8 cellular contexts compared by ENCODE assay signal in genomic region chr4:176001171-176002006, GRCh38.
A peak's percentile ranks its signal among the peaks of the same experiment; 100 is the strongest.
DNase-seq lines count a peak whose midpoint lies in the region; ATAC-seq lines count a peak whose summit lies in the region.

No MANE protein-coding gene starts in this region.

- no peak for ATAC-seq in HG03565 (IDR thresholded peaks at IDR 0.05; ENCODE audit: unreplicated experiment)

- H3K4me3 ChIP-seq in GM08714 (ENCODE audit: low read length), result peak overlapping the region; percentile 51
- H3K4me3 ChIP-seq in urinary bladder (ENCODE audit: low read depth, low read length), result peak overlapping the region; percentile 49

- 2% methylated on average over 41 of the region's 41 CpGs for WGBS in urinary bladder

- H3K4me1 ChIP-seq in urinary bladder (ENCODE audit: insufficient read depth), result peaks cover 1% of the 10 kb centered on the region

- H3K27ac ChIP-seq in urinary bladder (ENCODE audit: low read depth), result no peak overlapping the region

- DNase-seq in NCI-H460 (ENCODE audit: extremely low read depth, low read depth) (peak; percentile 6), epidermal melanocyte (ENCODE audit: insufficient read length, low spot score) (peak; percentile 17), midbrain (lab: John Stamatoyannopoulos, UW) (peak; percentile 75)
- no peak for DNase-seq in activated naive CD4-positive, alpha-beta T cell treated with anti-CD3 and anti-CD28 coated beads, Interleukin-2, amount 50 U/mL, for 16 hours
- no peak for DNase-seq in activated effector memory CD4-positive, alpha-beta T cell treated with anti-CD3 and anti-CD28 coated beads, Interleukin-2, amount 50 U/mL, for 16 hours

- H3K36me3 ChIP-seq in urinary bladder (ENCODE audit: insufficient read depth), result no peaks in the 10 kb centered on the region

Comparison
In these comparisons a context has a peak if more than half of its experiments do, and no peak if none do; other contexts are left out.
1. DNase-seq: peak in NCI-H460 (single experiment), epidermal melanocyte (single experiment) and midbrain (single experiment); none in activated naive CD4-positive, alpha-beta T cell treated with anti-CD3 and anti-CD28 coated beads, Interleukin-2, amount 50 U/mL, for 16 hours (single experiment) and activated effector memory CD4-positive, alpha-beta T cell treated with anti-CD3 and anti-CD28 coated beads, Interleukin-2, amount 50 U/mL, for 16 hours (single experiment).